ENCODE assay signal across 9 cellular contexts in the genomic region with DNA sequence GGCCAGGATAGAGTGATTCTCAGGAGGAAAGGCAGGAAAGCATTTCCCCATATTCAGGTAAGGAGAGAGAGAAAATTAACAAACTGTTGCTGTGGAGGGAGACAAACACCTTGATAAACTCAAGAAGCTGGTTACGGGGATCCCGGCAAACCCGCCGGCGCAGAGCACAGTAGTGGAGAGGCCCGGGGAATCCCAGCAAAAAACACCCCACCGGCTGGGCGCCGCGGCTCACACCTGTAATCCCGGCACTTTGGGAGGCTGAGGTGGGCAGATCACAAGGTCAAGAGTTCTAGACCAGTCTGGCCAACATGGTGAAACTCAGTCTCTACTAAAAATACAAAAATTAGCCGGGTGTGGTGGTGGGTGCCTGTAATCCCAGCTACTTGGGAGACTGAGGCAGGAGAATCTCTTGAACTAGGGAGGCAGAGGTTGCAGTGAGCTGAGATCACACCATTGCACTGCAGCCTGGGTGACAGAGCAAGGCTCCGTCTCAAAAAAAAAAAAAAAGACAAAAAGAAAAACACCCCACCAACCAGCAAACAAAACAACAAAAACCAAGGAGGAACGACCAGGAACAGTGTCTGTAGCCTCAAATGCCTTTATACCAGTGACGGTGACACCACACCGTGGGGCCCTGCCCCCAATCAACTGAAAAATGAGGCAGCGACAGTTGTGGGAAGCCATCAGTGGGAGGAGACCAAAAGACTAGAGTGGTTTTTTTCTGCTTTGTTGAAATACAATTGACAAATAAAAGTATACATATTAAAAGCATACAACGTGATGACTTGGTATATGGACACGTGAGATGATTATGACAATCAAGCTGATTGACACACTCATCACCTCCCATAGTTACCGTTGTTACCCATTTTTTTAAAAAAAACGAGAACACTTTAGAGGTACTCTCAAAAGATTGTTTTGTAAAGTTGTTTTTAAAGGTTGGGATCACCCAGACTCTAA. TPM values are rescaled to one million over a fixed set of nuclear protein-coding genes. Genes with fewer than 3 reads are reported as not detected.
DNase-seq lines count a peak whose midpoint lies in the region; ATAC-seq and TF ChIP-seq lines count a peak whose summit lies in the region.
"Had no signal": no experiment of that assay in that cellular context is flagged by ENCODE, and none has a peak within 500 bp of the region (broad histone marks: within the 10 kb centered on the region; RNA-seq: fewer than 3 reads in every experiment).

No MANE protein-coding gene starts in this region.

- ATAC-seq in Panc1 = no peak

- H3K27me3 ChIP-seq in Panc1 (ENCODE audit: control insufficient read depth, insufficient read depth, low read length) (no peaks in the 10 kb centered on the region), neuronal stem cell (ENCODE audit: control insufficient read depth in 3 of 3, insufficient read depth in 3 of 3, low read depth in 1 of 3, low read length in 3 of 3) (peaks cover 0 to 7% (median 0%) of the 10 kb centered on the region in 3 experiments)

- no peak overlapping the region for H3K23ac ChIP-seq in neuronal stem cell (ENCODE audit: low read depth, low read length, poor library complexity)

- H2BK12ac ChIP-seq in neuronal stem cell (ENCODE audit: low read length) = no peak overlapping the region

- H3K27ac ChIP-seq in Panc1 (ENCODE audit: low read length) (peak overlapping the region; percentile 83), neuronal stem cell (replicated peaks; ENCODE audit: low read length) (no peak overlapping the region)

- BruUV-seq in Panc1 (replicated peaks; lab: Mats Ljungman, UMichigan) = no TSS peak

- H3K14ac ChIP-seq in neuronal stem cell (ENCODE audit: low read length) = no peak overlapping the region

- no peak overlapping the region for H3K18ac ChIP-seq in neuronal stem cell (ENCODE audit: low read length)

- H2BK5ac ChIP-seq in neuronal stem cell (ENCODE audit: low read length) = no peak overlapping the region

- no peak overlapping the region for H2BK15ac ChIP-seq in neuronal stem cell (ENCODE audit: low read length)

- no peak overlapping the region for H2AK5ac ChIP-seq in neuronal stem cell (ENCODE audit: low read depth, low read length)

- no peaks in the 10 kb centered on the region for H3K9me3 ChIP-seq in Panc1 (ENCODE audit: control insufficient read depth, insufficient read depth, low read depth, low read length)
- H3K9me3 ChIP-seq in neuronal stem cell (replicated peaks in 1 of 2; ENCODE audit: control insufficient read depth in 2 of 2, insufficient read depth in 1 of 2, low read depth in 1 of 2, low read length in 2 of 2) = peaks cover 0 to 2% of the 10 kb centered on the region in 2 donors

- intact Hi-C loops in Panc1 (cut with micrococcal nuclease; ENCODE audit: unreplicated experiment) = loop anchor here (2.0 kb wide), 1 partner anchor 144 kb away; no protein-coding TSS in a partner anchor

- H3K36me3 ChIP-seq in Panc1 (ENCODE audit: control insufficient read depth, insufficient read depth, low read length) (no peaks in the 10 kb centered on the region), neuronal stem cell (replicated peaks in 1 of 2; ENCODE audit: control insufficient read depth in 2 of 2, insufficient read depth in 2 of 2, low read length in 2 of 2) (no peaks in the 10 kb centered on the region)

- CTCF ChIA-PET in Panc1 (lab: Charles Lee) = interaction anchor here (0.6 to 1.5 kb wide), 8 partner anchors 19 to 134 kb away, joined by 3 to 8 read pairs (median 6); partner anchors contain the start of gene TTLL13

- H4K8ac ChIP-seq in neuronal stem cell (ENCODE audit: low read depth, low read length) = no peak overlapping the region

- H3K9ac ChIP-seq in neuronal stem cell (ENCODE audit: low read depth, low read length, poor library complexity) = no peak overlapping the region

- DNase-seq in CMK (ENCODE audit: low read depth) (peak; percentile 48), Panc1 (ENCODE audit: low read depth, low spot score) (no peak), neuronal stem cell (ENCODE audit: low spot score) (no peak), NCI-H2029 (lab: John Stamatoyannopoulos, UW) (no peak), ecto neural progenitor cell (ENCODE audit: low spot score) (no peak), HPDE6-E6E7 (ENCODE audit: extremely low spot score) (no peak)
- DNase-seq in activated T-helper 9 cell treated with anti-CD3 and anti-CD28 coated beads, Interleukin-2, amount 50 U/mL, for 16 hours (ENCODE audit: low read depth) = peak; percentile 16
- DNase-seq in NK-92 treated with Interleukin-12 subunit alpha and Interleukin-12 subunit beta, amount 100 ng/mL, for 24 hours (lab: John Stamatoyannopoulos, UW) = no peak
- DNase-seq: KG1 had no signal

- POLR2A ChIA-PET in Panc1 (lab: Charles Lee) = interaction anchor here (0.6 to 0.7 kb wide), 4 partner anchors 59 to 273 kb away, joined by 3 to 7 read pairs (median 4); partner anchors contain the start of gene SEMA4B

- no peak for TF ChIP-seq CTCF in Panc1 (IDR thresholded peaks at IDR 0.05)

- no peak overlapping the region for H4K91ac ChIP-seq in neuronal stem cell (ENCODE audit: low read depth, low read length, poor library complexity)

- no peak overlapping the region for H2BK120ac ChIP-seq in neuronal stem cell (ENCODE audit: low read depth, low read length)

- WGBS in neuronal stem cell (ENCODE audit: extremely low coverage in 2 of 2, insufficient read length in 2 of 2, insufficient replicate concordance in 1 of 2), 2 donors = no CpG with 5 or more reads among the region's 21 CpGs

- no peak overlapping the region for H3K4ac ChIP-seq in neuronal stem cell (ENCODE audit: low read length)

- H3K4me3 ChIP-seq in Panc1 (ENCODE audit: low read depth in 2 of 2, low read length in 2 of 2) (no peak overlapping the region), neuronal stem cell (ENCODE audit: low read length in 2 of 2) (no peak overlapping the region)

- no peaks in the 10 kb centered on the region for H3K79me1 ChIP-seq in neuronal stem cell (ENCODE audit: low read depth, low read length)

- in situ Hi-C loops in Panc1 (cut with HindIII; ENCODE audit: low pct_unique_long_range_greater_than_20kb, low sequenced_read_pairs) = no loop called here

- H2AFZ ChIP-seq in neuronal stem cell (ENCODE audit: low read length) = peak overlapping the region; percentile 100

- H3K4me1 ChIP-seq in Panc1 (ENCODE audit: control insufficient read depth, insufficient read depth, low read length) (peaks cover 17% of the 10 kb centered on the region), neuronal stem cell (ENCODE audit: control insufficient read depth in 2 of 2, insufficient read depth in 1 of 2, low read depth in 1 of 2, low read length in 2 of 2) (peaks cover 0 to 3% of the 10 kb centered on the region in 2 donors)

- H3K4me2 ChIP-seq in neuronal stem cell (ENCODE audit: insufficient read depth, low read length, poor library complexity, severe bottlenecking) = no peak overlapping the region

RNA-seq across cellular contexts. Expression of gene IDH2, which starts 40.2 kb away (rescaled TPM):
- total RNA-seq in Panc1 (2021; ENCODE audit: unreplicated experiment) = 197 TPM
- 331 TPM for polyA plus RNA-seq in Panc1 (2012; ENCODE audit: insufficient read length)
- polyA plus RNA-seq in neuronal stem cell (2013, experiment 1 of 2) = 111 TPM
- polyA plus RNA-seq in neuronal stem cell (2013, experiment 2 of 2) = 110 TPM

RNA-seq across cellular contexts. Expression of gene SEMA4B, which starts 58.6 kb away (rescaled TPM):
- total RNA-seq in Panc1 (2021; ENCODE audit: unreplicated experiment) = 600 TPM
- 1,018 TPM for polyA plus RNA-seq in Panc1 (2012; ENCODE audit: insufficient read length)
- polyA plus RNA-seq in neuronal stem cell (2013, experiment 1 of 2) = 15.2 TPM
- 15.6 TPM for polyA plus RNA-seq in neuronal stem cell (2013, experiment 2 of 2)

Comparison
In these comparisons a context has a peak if more than half of its experiments do, and no peak if none do; other contexts are left out.
1. DNase-seq: peak in CMK (single experiment) and activated T-helper 9 cell treated with anti-CD3 and anti-CD28 coated beads, Interleukin-2, amount 50 U/mL, for 16 hours (single experiment); none in Panc1 (single experiment), neuronal stem cell (single experiment), NCI-H2029 (single experiment), NK-92 treated with Interleukin-12 subunit alpha and Interleukin-12 subunit beta, amount 100 ng/mL, for 24 hours (single experiment), ecto neural progenitor cell (single experiment) and HPDE6-E6E7 (single experiment).